Comparison of ENCODE assay signal across 20 cellular contexts in genomic region chr10:79475877-79476276, GRCh38. TPM values are rescaled to one million over a fixed set of nuclear protein-coding genes. Genes with fewer than 3 reads are reported as not detected.
DNase-seq lines count a peak whose midpoint lies in the region; FAIRE-seq and TF ChIP-seq lines count a peak whose summit lies in the region.
"Had no signal": no experiment of that assay in that cellular context is flagged by ENCODE, and none has a peak within 500 bp of the region (broad histone marks: within the 10 kb centered on the region; RNA-seq: fewer than 3 reads in every experiment).

No MANE protein-coding gene starts in this region.

- no peak for FAIRE-seq in bronchial epithelial cell (lab: Jason Lieb, UNC)
- FAIRE-seq: A204.1, GM12878, H1, HTR-8/SVneo had no signal

- no peak overlapping the region for H3K27ac ChIP-seq in GM23248

- H3K9ac ChIP-seq in GM23248: no peak overlapping the region

- no peaks in the 10 kb centered on the region for H3K9me2 ChIP-seq in GM23248 (ENCODE audit: insufficient read depth)

- no peaks in the 10 kb centered on the region for H3K4me1 ChIP-seq in GM23248 (ENCODE audit: insufficient read depth)
- H3K4me1 ChIP-seq: BE2C had no signal

- peaks cover 4% of the 10 kb centered on the region; the same call in 1 of the 2 replicates for H3F3A ChIP-seq in GM23248 (ENCODE audit: insufficient read depth)

- 66% methylated on average over 3 of the region's 3 CpGs for WGBS in GM23248 (ENCODE audit: low coverage in 1 of 2, low lambda C conversion rate in 2 of 2, missing lambda C conversion rate in 2 of 2), 2 experiments

- DNase-seq in GM23248 (peak; percentile 36), NB4 (ENCODE audit: low read depth) (peak; percentile 52), bronchial epithelial cell (ENCODE audit: low read depth) (peak; percentile 48), putamen (ENCODE audit: low spot score) (peak; percentile 45), NCI-H524 treated with DMSO at 0.1 percent for 48 hours (lab: John Stamatoyannopoulos, UW) (no peak), NCI-H82 (lab: John Stamatoyannopoulos, UW) (no peak)
- DNase-seq: ACHN; BE2C; C1 segment of cervical spinal cord; CD4-positive, CD25-positive, alpha-beta regulatory T cell; CD8-positive, alpha-beta memory T cell; COR-L47; DMS 273 treated with DMSO at 0.1 percent for 48 hours; DMS53; DND-41; EL had no signal

- no peaks in the 10 kb centered on the region for H3K79me2 ChIP-seq in GM23248 (ENCODE audit: insufficient read depth)

- H3K4me3 ChIP-seq in GM23248 (no peak overlapping the region), NB4 (ENCODE audit: low read depth, low read length) (no peak overlapping the region), bronchial epithelial cell (ENCODE audit: low read depth, low read length) (no peak overlapping the region)
- H3K4me3 ChIP-seq: GM12878 had no signal

- H3K27me3 ChIP-seq in GM23248 (replicated peaks; ENCODE audit: insufficient read depth): no peaks in the 10 kb centered on the region
- H3K27me3 ChIP-seq in bronchial epithelial cell (ENCODE audit: control insufficient read depth, insufficient read depth, low read length): peaks cover 4% of the 10 kb centered on the region
- H3K27me3 ChIP-seq: BE2C had no signal

- no peaks in the 10 kb centered on the region for H3K9me3 ChIP-seq in GM23248 (ENCODE audit: low read depth)
- H3K9me3 ChIP-seq: BE2C had no signal

- TF ChIP-seq POLR2A in NB4 (IDR thresholded peaks at IDR 0.05; ENCODE audit: extremely low read depth, insufficient read length): no peak

- H4K20me1 ChIP-seq in GM23248 (ENCODE audit: insufficient read depth): no peaks in the 10 kb centered on the region

- H3K36me3 ChIP-seq in GM23248 (ENCODE audit: low read depth) (no peaks in the 10 kb centered on the region), bronchial epithelial cell (ENCODE audit: control insufficient read depth, insufficient read depth, low read length) (no peaks in the 10 kb centered on the region)
- H3K36me3 ChIP-seq: BE2C had no signal

- TF ChIP-seq CTCF in NB4 (IDR thresholded peaks at IDR 0.05; ENCODE audit: low read depth, low read length) (no peak), bronchial epithelial cell (IDR thresholded peaks at IDR 0.05; ENCODE audit: insufficient read depth, low read length, severe bottlenecking) (no peak)

- H2AFZ ChIP-seq in GM23248: no peak overlapping the region

- no peak overlapping the region for H3K4me2 ChIP-seq in GM23248 (ENCODE audit: unreplicated experiment)

- in situ Hi-C loops in GM23248 (cut with MboI): no loop called here

RNA-seq across cellular contexts. Expression of gene ZCCHC24, which starts 30.5 kb away (rescaled TPM):
- 30.3 and 34.0 TPM in 2 replicates for total RNA-seq in GM23248 (2014; rRNA removed; shearing (Covaris generic))
- 29.3 and 30.4 TPM in 2 replicates for polyA plus RNA-seq in GM23248 (2016; fragmentation: Nextera tagmentation; extraction: Ambion mirVana)
- 0.53 and 0.90 TPM in 2 replicates for total RNA-seq in bronchial epithelial cell

RNA-seq across cellular contexts. Expression of gene EIF5AL1, which starts 36.5 kb away (rescaled TPM):
- total RNA-seq in GM23248 (2014; rRNA removed; shearing (Covaris generic)): 0.63 and 0.65 TPM in 2 replicates
- polyA plus RNA-seq in GM23248 (2016; fragmentation: Nextera tagmentation; extraction: Ambion mirVana): 5.9 and 6.1 TPM in 2 replicates
- 0.26 TPM in 2 replicates for total RNA-seq in bronchial epithelial cell
- total RNA-seq: CD4-positive, CD25-positive, alpha-beta regulatory T cell had no signal

Comparison
In these comparisons a context has a peak if more than half of its experiments do, and no peak if none do; other contexts are left out.
1. DNase-seq: peak in GM23248 (single experiment), NB4 (single experiment), bronchial epithelial cell (single experiment) and putamen (single experiment); none in NCI-H524 treated with DMSO at 0.1 percent for 48 hours (single experiment) and NCI-H82 (single experiment).
2. RNA of gene ZCCHC24, which starts 30.5 kb away (total RNA-seq): 30.3 to 34.0 TPM in GM23248; 0.53 to 0.90 TPM in bronchial epithelial cell; every median in the first group is over 10 times any median in the second.